In genomic region chr10:103448751-103449150, GRCh38 we compare ENCODE assay signal across 8 cellular contexts. TPM values are rescaled to one million over a fixed set of nuclear protein-coding genes. Genes with fewer than 3 reads are reported as not detected.
DNase-seq lines count a peak whose midpoint lies in the region; ATAC-seq and TF ChIP-seq lines count a peak whose summit lies in the region.

No MANE protein-coding gene starts in this region.

- H3K27ac Mint-ChIP-seq in activated CD8-positive, alpha-beta T cell treated with anti-CD3 and anti-CD28 coated beads for 36 hours = peak overlapping the region; percentile 30

- no peaks in the 10 kb centered on the region for H3K27me3 Mint-ChIP-seq in activated CD8-positive, alpha-beta T cell treated with anti-CD3 and anti-CD28 coated beads for 36 hours

- DNase-seq in GOT3 (lab: John Stamatoyannopoulos, UW) (peak; percentile 48), glomerular visceral epithelial cell (ENCODE audit: extremely low spot score) (peak; percentile 34), smooth muscle cell of the brain vasculature (ENCODE audit: low read depth, low spot score) (peak; percentile 67), H4 (ENCODE audit: low spot score) (no peak), cortex of kidney (lab: John Stamatoyannopoulos, UW) (no peak)
- DNase-seq in activated CD8-positive, alpha-beta T cell treated with anti-CD3 and anti-CD28 coated beads for 36 hours = no peak

- TF ChIP-seq CTCF in activated CD8-positive, alpha-beta T cell treated with anti-CD3 and anti-CD28 coated beads for 36 hours (IDR thresholded peaks at IDR 0.05) = no peak

- H3K4me3 Mint-ChIP-seq in activated CD8-positive, alpha-beta T cell treated with anti-CD3 and anti-CD28 coated beads for 36 hours = no peak overlapping the region

- POLR2A ChIA-PET in activated CD8-positive, alpha-beta T cell treated with anti-CD3 and anti-CD28 coated beads for 36 hours (lab: Charles Lee) = interaction anchor here (1.3 kb wide), 2 partner anchors 15 to 23 kb away, joined by 3 to 4 read pairs; no protein-coding TSS in a partner anchor

- no peaks in the 10 kb centered on the region for H3K9me3 Mint-ChIP-seq in activated CD8-positive, alpha-beta T cell treated with anti-CD3 and anti-CD28 coated beads for 36 hours

- ATAC-seq in activated CD8-positive, alpha-beta T cell treated with anti-CD3 and anti-CD28 coated beads for 36 hours = no peak
- no peak for ATAC-seq in GM19455 (IDR thresholded peaks at IDR 0.05; ENCODE audit: unreplicated experiment)
- ATAC-seq in GM18519 (IDR thresholded peaks at IDR 0.05; ENCODE audit: low FRiP score, unreplicated experiment) = no peak

- intact Hi-C loops in activated CD8-positive, alpha-beta T cell treated with anti-CD3 and anti-CD28 coated beads for 36 hours (cut with micrococcal nuclease) = no loop called here

- H3K36me3 Mint-ChIP-seq in activated CD8-positive, alpha-beta T cell treated with anti-CD3 and anti-CD28 coated beads for 36 hours (ENCODE audit: low read depth) = peaks cover 49% of the 10 kb centered on the region

- peaks cover 36% of the 10 kb centered on the region for H3K4me1 Mint-ChIP-seq in activated CD8-positive, alpha-beta T cell treated with anti-CD3 and anti-CD28 coated beads for 36 hours (ENCODE audit: low read depth)

- CTCF ChIA-PET in activated CD8-positive, alpha-beta T cell treated with anti-CD3 and anti-CD28 coated beads for 36 hours (lab: Charles Lee) = interaction anchor here (1.1 to 2.4 kb wide), 3 partner anchors 28 to 32 kb away, joined by 3 to 9 read pairs (median 3); no protein-coding TSS in a partner anchor

RNA-seq across cellular contexts. Expression of gene CALHM2, which starts 3.4 kb away (rescaled TPM):
- total RNA-seq in activated CD8-positive, alpha-beta T cell treated with anti-CD3 and anti-CD28 coated beads for 36 hours = 1 to 10 TPM; 7.6 to 9.5 TPM
- 0.43 and 0.97 TPM in 2 replicates for total RNA-seq in H4 (2014; rRNA removed; shearing (Covaris generic))

RNA-seq across cellular contexts. Expression of gene CALHM1, which starts 9.9 kb away (rescaled TPM):
- total RNA-seq in activated CD8-positive, alpha-beta T cell treated with anti-CD3 and anti-CD28 coated beads for 36 hours = not detected
- total RNA-seq in H4 (2014; rRNA removed; shearing (Covaris generic)) = not detected in 2 replicates

RNA-seq across cellular contexts. Expression of gene CALHM3, which starts 30.3 kb away (rescaled TPM):
- total RNA-seq in activated CD8-positive, alpha-beta T cell treated with anti-CD3 and anti-CD28 coated beads for 36 hours = not detected
- 0.23 TPM in 1 of 2 replicates, not detected in the other for total RNA-seq in H4 (2014; rRNA removed; shearing (Covaris generic))

RNA-seq across cellular contexts. Expression of gene NEURL1, which starts 44.8 kb away (rescaled TPM):
- total RNA-seq in activated CD8-positive, alpha-beta T cell treated with anti-CD3 and anti-CD28 coated beads for 36 hours = 1 to 10 TPM; 1.7 to 1.9 TPM
- 0.10 and 0.72 TPM in 2 replicates for total RNA-seq in H4 (2014; rRNA removed; shearing (Covaris generic))

RNA-seq across cellular contexts. Expression of gene PDCD11, which starts 52.3 kb away (rescaled TPM):
- total RNA-seq in activated CD8-positive, alpha-beta T cell treated with anti-CD3 and anti-CD28 coated beads for 36 hours = 10 to 100 TPM; 63.7 to 68.8 TPM
- total RNA-seq in H4 (2014; rRNA removed; shearing (Covaris generic)) = 15.9 and 20.0 TPM in 2 replicates

Comparison
In these comparisons a context has a peak if more than half of its experiments do, and no peak if none do; other contexts are left out.
1. DNase-seq: peak in GOT3 (single experiment), glomerular visceral epithelial cell (single experiment) and smooth muscle cell of the brain vasculature (single experiment); none in activated CD8-positive, alpha-beta T cell treated with anti-CD3 and anti-CD28 coated beads for 36 hours (single experiment), H4 (single experiment) and cortex of kidney (single experiment).